8 cellular contexts compared by ENCODE assay signal in genomic region chr17:17042851-17043667, GRCh38. TPM values are rescaled to one million over a fixed set of nuclear protein-coding genes. Genes with fewer than 3 reads are reported as not detected.
DNase-seq lines count a peak whose midpoint lies in the region; ATAC-seq, FAIRE-seq and TF ChIP-seq lines count a peak whose summit lies in the region.

No MANE protein-coding gene starts in this region.

- TF ChIP-seq CTCF in A549 (IDR thresholded peaks at IDR 0.05) (no peak), H9 (conservative IDR thresholded peaks at IDR 0.05) (no peak), VCaP (conservative IDR thresholded peaks at IDR 0.05) (no peak), H1 (IDR thresholded peaks at IDR 0.05; ENCODE audit: control extremely low read depth in 1 of 3, insufficient read depth in 1 of 3, low read depth in 1 of 3, low read length in 3 of 3) (no peak)

- H2BK5ac ChIP-seq in H9 (ENCODE audit: insufficient read length, low read length), result no peak overlapping the region
- no peak overlapping the region for H2BK5ac ChIP-seq in H1 (ENCODE audit: low read depth, low read length)

- H3K4me3 Mint-ChIP-seq in H9, result peak overlapping the region; percentile 88 to 96
- H3K4me3 Mint-ChIP-seq in naive thymus-derived CD4-positive, alpha-beta T cell, result peak overlapping the region; percentile 88 to 96 (median 94)

- H3K36me3 Mint-ChIP-seq in H9 (ENCODE audit: insufficient read depth in 1 of 3, low read depth in 3 of 3), result peaks cover 4 to 7% (median 7%) of the 10 kb centered on the region in 3 experiments; a peak in 5 of 7 replicates
- peaks cover 0 to 6% (median 0%) of the 10 kb centered on the region in 5 donors for H3K36me3 Mint-ChIP-seq in naive thymus-derived CD4-positive, alpha-beta T cell

- H3K9me3 ChIP-seq in A549 (no peaks in the 10 kb centered on the region), H9 (ENCODE audit: control insufficient read depth, low read depth, low read length) (no peaks in the 10 kb centered on the region), H1 (ENCODE audit: insufficient read depth in 2 of 2, low read depth in 1 of 2, low read length in 1 of 2) (no peaks in the 10 kb centered on the region), aorta (ENCODE audit: control insufficient read depth, low read length) (no peaks in the 10 kb centered on the region)
- H3K9me3 ChIP-seq in naive thymus-derived CD4-positive, alpha-beta T cell (ENCODE audit: control insufficient read depth in 2 of 3, low read length in 3 of 3), result no peaks in the 10 kb centered on the region

- H3K79me2 ChIP-seq in H9 (ENCODE audit: insufficient read depth, low read length) (peaks cover 14% of the 10 kb centered on the region; the same call in 1 of the 2 replicates), H1 (ENCODE audit: control insufficient read depth in 1 of 2, insufficient read depth in 2 of 2, low read length in 2 of 2) (peaks cover 10 to 51% of the 10 kb centered on the region in 2 experiments)

- H4K91ac ChIP-seq in H9 (ENCODE audit: insufficient read length, low read depth, low read length) (no peak overlapping the region), H1 (replicated peaks; ENCODE audit: insufficient read length, low read length) (no peak overlapping the region)

- no peak overlapping the region for H2BK12ac ChIP-seq in H9 (ENCODE audit: insufficient read length, low read depth, low read length)
- H2BK12ac ChIP-seq in H1 (ENCODE audit: low read depth, low read length), result no peak overlapping the region

- DNase-seq in A549 (ENCODE audit: low read depth in 1 of 2, low spot score in 1 of 2) (no peak), H9 (peak; percentile 49), H1 (ENCODE audit: low read depth in 1 of 2, low spot score in 2 of 2) (no peak), aorta (peak in 1 of 2 donors; percentile 83), Ammon's horn (ENCODE audit: low spot score) (no peak)
- DNase-seq in naive thymus-derived CD4-positive, alpha-beta T cell, result peak in 5 of 9 donors; percentile 15 to 36 (median 20)

- H3K79me1 ChIP-seq in H9 (ENCODE audit: insufficient read depth, low read depth, low read length, poor library complexity, severe bottlenecking), result peaks cover 5% of the 10 kb centered on the region
- peaks cover 12% of the 10 kb centered on the region for H3K79me1 ChIP-seq in H1 (ENCODE audit: low read depth, low read length)

- peaks cover 48% of the 10 kb centered on the region for H3K4me1 ChIP-seq in A549
- H3K4me1 ChIP-seq in H9 (ENCODE audit: insufficient read depth, low read length), result peaks cover 5% of the 10 kb centered on the region; the same call in 1 of the 2 replicates
- peaks cover 3 to 12% (median 8%) of the 10 kb centered on the region in 4 experiments; a peak in 6 of 7 replicates for H3K4me1 ChIP-seq in H1 (replicated peaks in 1 of 4; ENCODE audit: control insufficient read depth in 3 of 4, insufficient read depth in 4 of 4, low read length in 3 of 4)
- H3K4me1 ChIP-seq in naive thymus-derived CD4-positive, alpha-beta T cell (ENCODE audit: control insufficient read depth in 2 of 2, insufficient read depth in 2 of 2, low read length in 2 of 2), result peaks cover 39 to 43% of the 10 kb centered on the region in 2 donors
- peaks cover 3 to 4% of the 10 kb centered on the region in 2 donors for H3K4me1 ChIP-seq in aorta (ENCODE audit: control insufficient read depth in 1 of 2, insufficient read depth in 2 of 2, low read length in 2 of 2)

- peak overlapping the region; percentile 86 to 91 for H3K27ac ChIP-seq in A549
- no peak overlapping the region for H3K27ac ChIP-seq in H9 (ENCODE audit: insufficient read length, low read depth, low read length)
- H3K27ac ChIP-seq in VCaP, result peak overlapping the region; percentile 87
- no peak overlapping the region for H3K27ac ChIP-seq in H1 (ENCODE audit: low read depth, low read length)
- peak overlapping the region; percentile 67 for H3K27ac ChIP-seq in naive thymus-derived CD4-positive, alpha-beta T cell (ENCODE audit: low read depth, low read length)
- peak overlapping the region in 1 of 2 donors; percentile 80 for H3K27ac ChIP-seq in aorta (ENCODE audit: low read depth in 1 of 2, low read length in 2 of 2)

- no peak overlapping the region for H2AFZ ChIP-seq in H9 (ENCODE audit: low read length)
- no peak overlapping the region for H2AFZ ChIP-seq in H1 (ENCODE audit: low read length)

- TF ChIP-seq RAD21 in A549 (conservative IDR thresholded peaks at IDR 0.05 in 1 of 2, IDR thresholded peaks at IDR 0.05 in 1 of 2) (no peak), H1 (IDR thresholded peaks at IDR 0.05 in 1 of 2, conservative IDR thresholded peaks at IDR 0.05 in 1 of 2; ENCODE audit: low read depth in 2 of 2, low read length in 2 of 2) (no peak)

- no peak overlapping the region for H3T11ph ChIP-seq in H9 (ENCODE audit: low read length)

- H3K4ac ChIP-seq in H9 (ENCODE audit: low read depth, low read length) (no peak overlapping the region), H1 (replicated peaks; ENCODE audit: insufficient read length, low read depth, low read length) (no peak overlapping the region)

- no peak overlapping the region for H3K18ac ChIP-seq in H9 (ENCODE audit: insufficient read length, low read depth, low read length)
- 0 out of 2 replicates have a peak overlapping the region, but pooled peaks have one; percentile 17 for H3K18ac ChIP-seq in H1 (ENCODE audit: extremely low read depth, low read length)

- TF ChIP-seq EP300 in A549 (IDR thresholded peaks at IDR 0.05), result no peak
- TF ChIP-seq EP300 in H1 (IDR thresholded peaks at IDR 0.05; ENCODE audit: borderline replicate concordance in 1 of 2, low read depth in 2 of 2, low read length in 2 of 2), result no peak

- H3K14ac ChIP-seq in H9 (ENCODE audit: insufficient read depth, low read length), result no peak overlapping the region
- H3K14ac ChIP-seq in H1 (ENCODE audit: insufficient read length), result no peak overlapping the region

- no peak overlapping the region for H2BK15ac ChIP-seq in H9 (ENCODE audit: low read depth, low read length)
- H2BK15ac ChIP-seq in H1 (ENCODE audit: low read length), result no peak overlapping the region

- H2BK20ac ChIP-seq in H9 (ENCODE audit: low read depth, low read length, poor library complexity, severe bottlenecking) (no peak overlapping the region), H1 (ENCODE audit: low read length) (no peak overlapping the region)

- WGBS in A549 (ENCODE audit: missing lambda C conversion rate), result 0% methylated on average over 41 of the region's 42 CpGs
- no CpG with 5 or more reads among the region's 42 CpGs for WGBS in H9 (ENCODE audit: extremely low coverage, insufficient read length, low lambda C conversion rate)
- WGBS in H1 (ENCODE audit: extremely low coverage in 1 of 2, insufficient coverage in 1 of 2, insufficient read length in 1 of 2, insufficient replicate concordance in 2 of 2, low coverage in 1 of 2, low lambda C conversion rate in 2 of 2, missing lambda C conversion rate in 1 of 2), 2 experiments, result 8% methylated on average over 40 of the region's 42 CpGs; no CpG with 5 or more reads in 1 of the 2 experiments
- 0% methylated on average over 42 of the region's 42 CpGs for WGBS in aorta, 2 donors

- H3K4me3 ChIP-seq in A549, result peak overlapping the region; percentile 90
- H3K4me3 ChIP-seq in H1 (ENCODE audit: extremely low read depth in 1 of 4, insufficient read depth in 2 of 4, low read depth in 3 of 4, low read length in 4 of 4), result peak overlapping the region; percentile 54 to 83 (median 80)
- peak overlapping the region; percentile 58 for H3K4me3 ChIP-seq in naive thymus-derived CD4-positive, alpha-beta T cell (ENCODE audit: low read length)
- peak overlapping the region; percentile 70 to 83 for H3K4me3 ChIP-seq in aorta (ENCODE audit: low read length in 2 of 2)

- CTCF ChIA-PET in A549 (lab: Yijun Ruan, JAX), result interaction anchor here (0.6 to 3.0 kb wide), 7 partner anchors 9 to 290 kb away, joined by 3 to 12 read pairs (median 4); no protein-coding TSS in a partner anchor
- CTCF ChIA-PET in H1 (lab: Charles Lee; ENCODE audit: partially characterized antibody), result interaction anchor here (1.4 to 2.4 kb wide), 2 partner anchors 13 to 14 kb away, joined by 4 to 8 read pairs; no protein-coding TSS in a partner anchor
- CTCF ChIA-PET in naive thymus-derived CD4-positive, alpha-beta T cell (lab: Charles Lee), result no interaction called here

- peak overlapping the region in 2 of 3 experiments; percentile 75 to 77; a peak in 2 of 7 replicates for H3K27ac Mint-ChIP-seq in H9
- H3K27ac Mint-ChIP-seq in naive thymus-derived CD4-positive, alpha-beta T cell, result peak overlapping the region; percentile 74 to 95 (median 82)

- H3K36me3 ChIP-seq in H1 (ENCODE audit: control insufficient read depth in 2 of 4, insufficient read depth in 4 of 4, low read length in 3 of 4) (no peaks in the 10 kb centered on the region), aorta (ENCODE audit: control insufficient read depth in 1 of 2, insufficient read depth in 2 of 2, low read length in 1 of 2) (no peaks in the 10 kb centered on the region)
- no peaks in the 10 kb centered on the region for H3K36me3 ChIP-seq in naive thymus-derived CD4-positive, alpha-beta T cell (ENCODE audit: control insufficient read depth in 2 of 3, insufficient read depth in 3 of 3, low read length in 3 of 3)

- no peak overlapping the region for H3K56ac ChIP-seq in H9 (ENCODE audit: insufficient read length, low read depth, low read length)
- no peak overlapping the region for H3K56ac ChIP-seq in H1 (replicated peaks; ENCODE audit: insufficient read length, low read depth, low read length)

- intact Hi-C loops in naive thymus-derived CD4-positive, alpha-beta T cell (cut with micrococcal nuclease), result loop anchor here (1.0 to 10.0 kb wide), 10 partner anchors 41 to 508 kb away; partner anchors contain the start of genes COPS3 (in 2 of the 2), MED9 (in 2 of the 2), FLCN (in 1 of the 2) and PLD6 (in 1 of the 2)
- intact Hi-C loops in aorta (cut with DNase I), result no loop called here

- ATAC-seq in A549 (peak in 1 of 2 experiments; percentile 9; a peak in 1 of 6 replicates), aorta (ENCODE audit: low FRiP score) (no peak), HG03196 (IDR thresholded peaks at IDR 0.05; ENCODE audit: unreplicated experiment) (no peak)
- no peak for ATAC-seq in naive thymus-derived CD4-positive, alpha-beta T cell

- no peak overlapping the region for H2BK120ac ChIP-seq in H9 (ENCODE audit: low read depth, low read length, poor library complexity, severe bottlenecking)
- no peak overlapping the region for H2BK120ac ChIP-seq in H1 (replicated peaks; ENCODE audit: low read depth, low read length)

- POLR2A ChIA-PET in A549 (lab: Yijun Ruan, JAX), result interaction anchor here (2.3 kb wide), 1 partner anchor 15 kb away, joined by 19 read pairs; no protein-coding TSS in a partner anchor
- POLR2A ChIA-PET in H1 (lab: Charles Lee; ENCODE audit: partially characterized antibody), result interaction anchor here (0.9 to 3.6 kb wide), 3 partner anchors 11 to 190 kb away, joined by 4 to 15 read pairs (median 14); no protein-coding TSS in a partner anchor
- POLR2A ChIA-PET in naive thymus-derived CD4-positive, alpha-beta T cell (lab: Charles Lee), result no interaction called here

- H3K4me2 ChIP-seq in A549 (peak overlapping the region; percentile 79), H9 (ENCODE audit: insufficient read depth, insufficient read length, low read length) (peak overlapping the region; percentile 67), H1 (ENCODE audit: insufficient read depth in 1 of 2, low read depth in 2 of 2, low read length in 2 of 2) (peak overlapping the region; percentile 87 to 96)

- H3K27me3 ChIP-seq in H9 (ENCODE audit: insufficient read depth, low read length), result no peaks in the 10 kb centered on the region
- H3K27me3 ChIP-seq in H1 (replicated peaks in 1 of 4; ENCODE audit: control insufficient read depth in 3 of 4, extremely low read depth in 1 of 4, insufficient read depth in 3 of 4, low read length in 3 of 4), result peaks cover 0 to 5% (median 3%) of the 10 kb centered on the region in 4 experiments; a peak in 2 of 7 replicates
- H3K27me3 ChIP-seq in naive thymus-derived CD4-positive, alpha-beta T cell (ENCODE audit: control insufficient read depth in 2 of 2, insufficient read depth in 2 of 2, low read length in 2 of 2), result no peaks in the 10 kb centered on the region
- no peaks in the 10 kb centered on the region for H3K27me3 ChIP-seq in aorta (ENCODE audit: control insufficient read depth in 1 of 2, insufficient read depth in 2 of 2, low read length in 1 of 2)

- peaks cover 13% of the 10 kb centered on the region for H3K27me3 Mint-ChIP-seq in H9 (ENCODE audit: low read depth)
- H3K27me3 Mint-ChIP-seq in naive thymus-derived CD4-positive, alpha-beta T cell, result peaks cover 0 to 4% (median 0%) of the 10 kb centered on the region in 5 donors

- no peak for FAIRE-seq in A549 (lab: Jason Lieb, UNC)
- no peak for FAIRE-seq in H1 (lab: Jason Lieb, UNC)

- H3K23me2 ChIP-seq in H9 (ENCODE audit: insufficient read length, low read depth, low read length, poor library complexity, severe bottlenecking) (peaks cover 11% of the 10 kb centered on the region), H1 (ENCODE audit: low read depth, low read length) (peaks cover 7% of the 10 kb centered on the region)

- H4K5ac ChIP-seq in H9 (ENCODE audit: insufficient read length, low read depth, low read length) (no peak overlapping the region), H1 (ENCODE audit: insufficient read length, low read depth, low read length) (no peak overlapping the region)

- 0 out of 2 replicates have a peak, but pooled peaks have one; percentile 12 for TF ChIP-seq POLR2A in A549 (IDR thresholded peaks at IDR 0.05; ENCODE audit: low read length)
- no peak for TF ChIP-seq POLR2A in H1 (IDR thresholded peaks at IDR 0.05; ENCODE audit: control extremely low read depth in 1 of 2, low read depth in 2 of 2, low read length in 2 of 2)

- peaks cover 0 to 3% of the 10 kb centered on the region in 2 experiments; a peak in 1 of 5 replicates for H3K9me3 Mint-ChIP-seq in H9
- no peaks in the 10 kb centered on the region for H3K9me3 Mint-ChIP-seq in naive thymus-derived CD4-positive, alpha-beta T cell

- peak overlapping the region; percentile 67 for H3K9ac ChIP-seq in H9 (ENCODE audit: extremely low read depth, insufficient read length, low read length)
- H3K9ac ChIP-seq in H1 (replicated peaks in 1 of 4; ENCODE audit: extremely low read depth in 1 of 4, low read depth in 3 of 4, low read length in 3 of 4), result peak overlapping the region; percentile 21 to 82 (median 46); a peak in 6 of 7 replicates

- H3K23ac ChIP-seq in H9 (ENCODE audit: insufficient read length, low read depth, low read length) (no peak overlapping the region), H1 (ENCODE audit: insufficient read length) (no peak overlapping the region)

- no peaks in the 10 kb centered on the region for H4K20me1 ChIP-seq in H9 (ENCODE audit: control insufficient read depth, insufficient read depth, insufficient read length)
- H4K20me1 ChIP-seq in H1 (replicated peaks in 1 of 2; ENCODE audit: control insufficient read depth in 1 of 2, insufficient read depth in 2 of 2, low read length in 2 of 2), result peaks cover 1 to 10% of the 10 kb centered on the region in 2 experiments

- H3K4me1 Mint-ChIP-seq in H9, result peaks cover 32 to 41% of the 10 kb centered on the region in 2 experiments
- H3K4me1 Mint-ChIP-seq in naive thymus-derived CD4-positive, alpha-beta T cell, result peaks cover 45 to 59% (median 54%) of the 10 kb centered on the region in 7 donors

- no peak overlapping the region for H2AK5ac ChIP-seq in H9 (ENCODE audit: insufficient read length, low read length)
- no peak overlapping the region for H2AK5ac ChIP-seq in H1 (ENCODE audit: low read depth, low read length)

- H4K8ac ChIP-seq in H9 (replicated peaks; ENCODE audit: insufficient read length, low read depth, low read length), result no peak overlapping the region
- H4K8ac ChIP-seq in H1 (ENCODE audit: extremely low read depth, insufficient read depth, low read length), result peak overlapping the region; percentile 38

RNA-seq across cellular contexts. Expression of gene MPRIP, which starts 0.8 kb away (rescaled TPM):
- polyA plus RNA-seq in A549 (2011; rRNA removed), result 147 and 200 TPM in 2 replicates
- polyA plus RNA-seq in A549 (2012; cell fraction: cytosol; rRNA removed), result 170 and 183 TPM in 2 replicates
- 347 and 385 TPM in 2 replicates for polyA plus RNA-seq in A549 (2012; cell fraction: nucleus; rRNA removed)
- polyA plus RNA-seq in A549 (2017; fragmentation: RNase III; extraction: RNeasy Plus Mini Kit Qiagen cat#74134 plus additional on column Dnase treatment), result 192 to 240 TPM (median 228 TPM) in 3 replicates
- 215 and 250 TPM in 2 replicates for polyA minus RNA-seq in A549 (2011; rRNA and poly(A)+ RNA removed)
- 129 and 132 TPM in 2 replicates for total RNA-seq in H9 (2021)
- 145 and 146 TPM in 2 replicates for total RNA-seq in H1 (2021; fragmentation: NEBNext Ultra II Directional; extraction: Animal tissue kit (Norgen Biotek cat#: 25700))
- 48.6 and 62.8 TPM in 2 replicates for polyA plus RNA-seq in H1 (2011; rRNA removed)
- polyA plus RNA-seq in H1 (2011; cell fraction: cytosol; rRNA removed), result 54.0 TPM
- polyA plus RNA-seq in H1 (2011; cell fraction: nucleus; rRNA removed), result 111 TPM
- polyA plus RNA-seq in H1 (2012, experiment 1 of 2), result 77.7 to 92.1 TPM (median 86.1 TPM) in 4 replicates
- 68.9 TPM for polyA plus RNA-seq in H1 (2012, experiment 2 of 2)
- polyA plus RNA-seq in H1 (2013, experiment 1 of 2), result 55.7 TPM
- 57.6 TPM for polyA plus RNA-seq in H1 (2013, experiment 2 of 2)
- polyA minus RNA-seq in H1 (2011; rRNA and poly(A)+ RNA removed), result 82.0 and 97.2 TPM in 2 replicates
- 58.9 TPM for polyA minus RNA-seq in H1 (2011; cell fraction: cytosol; rRNA and poly(A)+ RNA removed)
- 60.1 TPM for polyA minus RNA-seq in H1 (2011; cell fraction: nucleus; rRNA and poly(A)+ RNA removed)
- 100 to 1,000 TPM; 191 to 259 (median 199) TPM for total RNA-seq in naive thymus-derived CD4-positive, alpha-beta T cell
- 10 to 100 TPM; 18.6 to 30.0 TPM for polyA plus RNA-seq in naive thymus-derived CD4-positive, alpha-beta T cell
- total RNA-seq in aorta, result 100 to 1,000 TPM; 361 to 519 TPM
- polyA plus RNA-seq in aorta, result 100 to 1,000 TPM in 1 of 2 donors, 10 to 100 TPM in 1; 97.8 to 241 TPM

Comparison
In these comparisons a context has a peak if more than half of its experiments do, and no peak if none do; other contexts are left out.
1. DNase-seq: peak in H9 (single experiment) and naive thymus-derived CD4-positive, alpha-beta T cell (5 of 9); none in A549 (0 of 2), H1 (0 of 2) and Ammon's horn (single experiment).
2. H3K27ac ChIP-seq: peak in A549 (2 of 2), VCaP (single experiment) and naive thymus-derived CD4-positive, alpha-beta T cell (single experiment); none in H9 (single experiment) and H1 (single experiment).
3. intact Hi-C loops: an anchor here in naive thymus-derived CD4-positive, alpha-beta T cell (1.0 to 10.0 kb wide); none called in aorta.
4. Of the 18 proteins assayed by ChIP-seq in both H1 and A549: peak only in H1: PHF8; only in A549: POLR2A; in both: none; in neither: 15; mixed calls (peak in some experiments, not most) for 1.
5. Peak in every context shown above with its lines, with median percentiles within 50 percentile points of each other: H3K4me2 ChIP-seq and H3K4me3 ChIP-seq.